ENCODE assay signal across 9 cellular contexts in genomic region chr14:92798811-92799210, GRCh38.
"Had no signal": no experiment of that assay in that cellular context is flagged by ENCODE, and none has a peak within 500 bp of the region (broad histone marks: within the 10 kb centered on the region; RNA-seq: fewer than 3 reads in every experiment).

No MANE protein-coding gene starts in this region.

- ATAC-seq: K562 had no signal

- H3K4me3 Mint-ChIP-seq: H9 had no signal

- H2AFZ ChIP-seq: GM23248 had no signal

- DNase-seq: GM23248, H9, HCEC 1CT, IMR-90, KG1 had no signal

- H3K4me3 ChIP-seq: GM23248, K562 had no signal

- H3K27ac Mint-ChIP-seq: H9 had no signal

- H3K27ac ChIP-seq: GM23248, HL-60 had no signal

- H3K9ac ChIP-seq: GM23248 had no signal

- FAIRE-seq: H1, H54, K562 had no signal
